In the genomic region with DNA sequence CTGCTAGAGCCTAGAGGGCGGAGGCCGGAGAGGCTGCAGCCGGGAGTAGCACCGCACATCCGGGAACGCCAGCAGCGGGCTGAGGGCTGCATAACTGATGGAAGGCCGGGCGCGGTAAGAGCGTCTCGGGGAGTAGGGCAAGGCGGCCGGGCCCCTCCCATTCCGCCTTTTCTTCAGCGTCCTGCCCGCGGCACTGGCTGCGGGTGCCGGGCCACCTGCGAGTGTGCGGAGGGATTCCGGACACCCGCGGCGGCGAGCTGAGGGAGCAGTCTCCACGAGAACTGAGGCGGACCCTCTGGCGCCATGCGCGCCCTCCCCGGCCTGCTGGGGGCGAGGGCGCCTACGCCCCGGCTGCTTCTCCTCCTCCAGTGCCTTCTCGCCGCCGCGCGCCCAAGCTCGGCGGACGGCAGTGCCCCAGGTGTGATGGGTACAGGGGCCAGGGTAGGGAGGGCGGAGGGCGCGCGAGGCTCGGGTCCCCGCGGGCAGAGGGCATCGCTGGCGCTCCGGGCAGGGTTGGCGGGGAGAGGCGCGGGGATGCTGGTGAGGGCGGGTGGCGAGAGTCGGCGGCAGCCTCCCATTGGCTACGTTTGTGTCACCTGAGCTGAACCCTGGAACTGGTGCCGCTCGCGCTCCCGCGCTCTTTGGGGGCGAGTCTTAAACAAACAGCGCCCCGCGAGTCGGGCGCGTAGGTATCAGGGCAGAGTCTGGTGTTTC, we compare ENCODE assay signal across 8 cellular contexts.
A peak's percentile ranks its signal among the peaks of the same experiment; 100 is the strongest.
DNase-seq lines count a peak whose midpoint lies in the region; ATAC-seq and TF ChIP-seq lines count a peak whose summit lies in the region.

No MANE protein-coding gene starts in this region.

- H3K36me3 ChIP-seq in HAP-1 (replicated peaks) (no peaks in the 10 kb centered on the region), esophagus muscularis mucosa (no peaks in the 10 kb centered on the region)

- ATAC-seq in natural killer cell (peak; percentile 86 to 89 (median 86)), GM18502 (IDR thresholded peaks at IDR 0.05; ENCODE audit: poor library complexity, unreplicated experiment) (no peak)

- H3K4me3 ChIP-seq in AG04449 (ENCODE audit: low read depth, low read length) (peak overlapping the region; percentile 20), HAP-1 (peak overlapping the region; percentile 45), esophagus muscularis mucosa (peak overlapping the region; percentile 45 to 56 (median 47))

- H3K4me1 Mint-ChIP-seq in natural killer cell: peaks cover 29% of the 10 kb centered on the region in 2 donors

- TF ChIP-seq CTCF in AG04449 (IDR thresholded peaks at IDR 0.05; ENCODE audit: insufficient read depth, low read length, missing control alignments) (no peak), esophagus muscularis mucosa (IDR thresholded peaks at IDR 0.05) (no peak), natural killer cell (IDR thresholded peaks at IDR 0.05) (no peak)

- no peaks in the 10 kb centered on the region for H3K9me3 ChIP-seq in HAP-1
- H3K9me3 ChIP-seq in esophagus muscularis mucosa: no peaks in the 10 kb centered on the region

- H3K27me3 ChIP-seq in HAP-1 (ENCODE audit: low read depth): no peaks in the 10 kb centered on the region
- peaks cover 0 to 29% (median 4%) of the 10 kb centered on the region in 4 donors for H3K27me3 ChIP-seq in esophagus muscularis mucosa

- H3K27ac Mint-ChIP-seq in natural killer cell: peak overlapping the region; percentile 52 to 71

- CTCF ChIA-PET in AG04449 (lab: Yijun Ruan, JAX): no interaction called here

- no peak for DNase-seq in AG04449 (ENCODE audit: low read depth, low spot score)
- peak; percentile 80 to 82 for DNase-seq in HAP-1 (ENCODE audit: low spot score in 2 of 2)
- DNase-seq in NCI-H748 (lab: John Stamatoyannopoulos, UW; ENCODE audit: unreplicated experiment): peak; percentile 95
- DNase-seq in activated T-cell treated with anti-CD3 and anti-CD28 coated beads for 4 hours: peak; percentile 71
- DNase-seq in esophagus muscularis mucosa (ENCODE audit: extremely low spot score): no peak
- peak; percentile 42 for DNase-seq in natural killer cell
- DNase-seq in stimulated activated naive CD4-positive, alpha-beta T cell treated with Interleukin-2 at 50 U/mL for 16 hours (lab: John Stamatoyannopoulos, UW): peak; percentile 87

- 2% methylated on average over 47 of the region's 75 CpGs for WGBS in esophagus muscularis mucosa

- no peaks in the 10 kb centered on the region for H3K9me3 Mint-ChIP-seq in natural killer cell

- H3K4me1 ChIP-seq in HAP-1 (peaks cover 3% of the 10 kb centered on the region; the same call in 1 of the 2 replicates), esophagus muscularis mucosa (peaks cover 0 to 13% (median 12%) of the 10 kb centered on the region in 4 donors)

- POLR2A ChIA-PET in AG04449 (lab: Yijun Ruan, JAX): no interaction called here

- H3K27ac ChIP-seq in esophagus muscularis mucosa (replicated peaks in 1 of 4): peak overlapping the region in 3 of 4 donors; percentile 31 to 44 (median 39)

- peaks cover 0 to 5% of the 10 kb centered on the region in 2 donors for H3K27me3 Mint-ChIP-seq in natural killer cell (ENCODE audit: low read depth in 2 of 2)

- H3K36me3 Mint-ChIP-seq in natural killer cell: no peaks in the 10 kb centered on the region

- in situ Hi-C loops in HAP-1 (cut with MboI; ENCODE audit: low sequenced_read_pairs): no loop called here

- intact Hi-C loops in esophagus muscularis mucosa (cut with DNase I): no loop called here
- intact Hi-C loops in natural killer cell (cut with micrococcal nuclease): no loop called here

- H3K4me3 Mint-ChIP-seq in natural killer cell: peak overlapping the region; percentile 90

- no peak for TF ChIP-seq POLR2A in esophagus muscularis mucosa (IDR thresholded peaks at IDR 0.05; ENCODE audit: low read depth)

- no peak for TF ChIP-seq EP300 in esophagus muscularis mucosa (IDR thresholded peaks at IDR 0.05)

Comparison
In these comparisons a context has a peak if more than half of its experiments do, and no peak if none do; other contexts are left out.
1. DNase-seq: peak in HAP-1 (2 of 2), NCI-H748 (single experiment), activated T-cell treated with anti-CD3 and anti-CD28 coated beads for 4 hours (single experiment), natural killer cell (single experiment) and stimulated activated naive CD4-positive, alpha-beta T cell treated with Interleukin-2 at 50 U/mL for 16 hours (single experiment); none in AG04449 (single experiment) and esophagus muscularis mucosa (single experiment).
2. Peak in every context shown above with its lines, with median percentiles within 50 percentile points of each other: H3K4me3 ChIP-seq.